Comparison of ENCODE assay signal across 8 cellular contexts in the genomic region with DNA sequence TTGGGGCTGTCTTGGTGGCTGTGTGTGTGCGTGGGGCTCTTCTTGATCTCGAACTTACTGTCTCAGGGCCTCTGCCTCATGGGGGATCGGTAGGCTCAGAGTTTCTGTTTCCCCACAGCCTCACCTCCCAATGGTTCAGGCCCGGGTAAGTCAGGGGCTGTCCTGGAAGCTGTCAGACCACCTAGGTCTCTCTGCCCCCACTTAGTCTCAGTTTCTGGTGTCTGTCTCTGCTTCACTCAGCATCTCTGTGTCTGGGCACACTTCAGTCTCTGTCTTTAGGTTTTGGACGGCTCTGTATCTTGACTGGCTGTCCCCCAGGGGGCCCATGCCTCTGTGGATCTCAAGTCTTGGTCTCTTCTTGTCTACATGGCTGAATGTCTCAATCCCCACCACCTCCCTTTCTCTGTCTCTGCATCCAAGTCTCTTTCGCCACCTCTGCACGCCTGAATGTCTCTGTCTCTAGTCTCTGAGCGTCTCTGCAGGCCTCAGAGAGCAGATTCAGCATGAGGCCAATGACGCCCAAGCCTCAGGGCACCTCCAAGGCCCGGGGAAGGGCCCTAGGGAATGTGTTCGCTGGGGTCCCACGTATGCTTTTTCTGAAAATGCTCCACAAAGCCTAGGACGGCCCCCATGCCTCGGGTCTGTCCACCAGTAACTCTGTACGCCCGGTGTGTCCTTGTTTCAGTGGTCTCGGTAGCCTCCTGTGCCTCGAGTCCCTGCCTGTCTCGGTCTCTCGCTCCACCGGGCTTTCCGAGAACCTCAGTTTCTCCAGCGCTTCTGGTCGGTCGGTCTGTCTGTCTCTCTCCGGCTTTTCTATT. TPM values are rescaled to one million over a fixed set of nuclear protein-coding genes. Genes with fewer than 3 reads are reported as not detected.
DNase-seq lines count a peak whose midpoint lies in the region; ATAC-seq and TF ChIP-seq lines count a peak whose summit lies in the region.

No MANE protein-coding gene starts in this region.

- no peaks in the 10 kb centered on the region for H3K9me3 ChIP-seq in DOHH2 (ENCODE audit: control insufficient read depth, insufficient read depth, low read length)
- H3K9me3 ChIP-seq in body of pancreas = no peaks in the 10 kb centered on the region
- no peaks in the 10 kb centered on the region for H3K9me3 ChIP-seq in lung (ENCODE audit: control insufficient read depth in 2 of 2, insufficient read depth in 1 of 2, low read length in 1 of 2)
- H3K9me3 ChIP-seq in upper lobe of left lung = no peaks in the 10 kb centered on the region

- DNase-seq in LNCaP clone FGC (ENCODE audit: low read depth) = no peak
- DNase-seq in body of pancreas = peak in 1 of 4 donors; percentile 15
- DNase-seq in lung (ENCODE audit: low spot score) = no peak
- no peak for DNase-seq in upper lobe of left lung
- DNase-seq in NCI-H2171 treated with DMSO at 0.1 percent for 48 hours (lab: John Stamatoyannopoulos, UW) = no peak
- DNase-seq in NK-92 treated with Interleukin-12 subunit alpha and Interleukin-12 subunit beta, amount 100 ng/mL, for 24 hours (lab: John Stamatoyannopoulos, UW) = no peak
- no peak for DNase-seq in effector CD8-positive, alpha-beta T cell (lab: John Stamatoyannopoulos, UW)

- intact Hi-C loops in body of pancreas (cut with DNase I) = no loop called here

- H3K9me2 ChIP-seq in DOHH2 (replicated peaks; ENCODE audit: control insufficient read depth, low read length) = no peaks in the 10 kb centered on the region

- no peaks in the 10 kb centered on the region for H4K20me1 ChIP-seq in DOHH2 (ENCODE audit: control insufficient read depth, insufficient read depth, low read depth, low read length)

- H3K27ac ChIP-seq in DOHH2 (ENCODE audit: low read depth, low read length) = no peak overlapping the region
- H3K27ac ChIP-seq in body of pancreas = peak overlapping the region in 3 of 4 donors; percentile 5 to 45 (median 28)
- H3K27ac ChIP-seq in lung (ENCODE audit: low read depth in 1 of 2, low read length in 1 of 2) = peak overlapping the region in 1 of 2 donors; percentile 43
- peak overlapping the region; percentile 44 to 93 (median 76) for H3K27ac ChIP-seq in upper lobe of left lung

- H3K4me1 ChIP-seq in DOHH2 (ENCODE audit: control insufficient read depth, low read length) = peaks cover 30% of the 10 kb centered on the region
- peaks cover 33% of the 10 kb centered on the region for H3K4me1 ChIP-seq in body of pancreas
- peaks cover 0 to 20% of the 10 kb centered on the region in 2 donors for H3K4me1 ChIP-seq in lung (ENCODE audit: control insufficient read depth in 2 of 2, insufficient read depth in 2 of 2, low read length in 2 of 2)
- peaks cover 41 to 58% (median 46%) of the 10 kb centered on the region in 4 donors for H3K4me1 ChIP-seq in upper lobe of left lung

- ATAC-seq in body of pancreas (peak; percentile 15), lung (ENCODE audit: insufficient read depth, low FRiP score) (no peak), upper lobe of left lung (ENCODE audit: low FRiP score in 2 of 2) (no peak)

- peak overlapping the region; percentile 63 for H3K4me3 ChIP-seq in DOHH2 (ENCODE audit: low read length)
- H3K4me3 ChIP-seq in LNCaP clone FGC (ENCODE audit: low read depth, low read length) = peak overlapping the region; percentile 49
- H3K4me3 ChIP-seq in body of pancreas = peak overlapping the region; percentile 14 to 45
- peak overlapping the region; percentile 63 for H3K4me3 ChIP-seq in lung
- H3K4me3 ChIP-seq in upper lobe of left lung = peak overlapping the region; percentile 38 to 79 (median 72)

- 10 to 16% methylated on average over 22 to 26 of the region's 26 CpGs for WGBS in body of pancreas, 2 donors
- WGBS in lung, 2 donors = 5 to 9% methylated on average over 26 of the region's 26 CpGs
- WGBS in upper lobe of left lung, 2 donors = 17 to 19% methylated on average over 26 of the region's 26 CpGs

- TF ChIP-seq POLR2A in body of pancreas (IDR thresholded peaks at IDR 0.05) (no peak), upper lobe of left lung (IDR thresholded peaks at IDR 0.05) (no peak)

- no peaks in the 10 kb centered on the region for H3F3A ChIP-seq in DOHH2 (ENCODE audit: control insufficient read depth, insufficient read depth)

- peak overlapping the region; percentile 66 for H3K4me2 ChIP-seq in DOHH2 (ENCODE audit: low read length)

- H3K36me3 ChIP-seq in DOHH2 (ENCODE audit: control insufficient read depth, low read length) = no peaks in the 10 kb centered on the region
- no peaks in the 10 kb centered on the region for H3K36me3 ChIP-seq in body of pancreas (replicated peaks in 1 of 2; ENCODE audit: insufficient read depth in 1 of 2, low read depth in 2 of 2)
- H3K36me3 ChIP-seq in lung (ENCODE audit: control insufficient read depth in 2 of 2, insufficient read depth in 2 of 2, low read length in 2 of 2) = no peaks in the 10 kb centered on the region
- no peaks in the 10 kb centered on the region for H3K36me3 ChIP-seq in upper lobe of left lung

- no peak for TF ChIP-seq EP300 in upper lobe of left lung (IDR thresholded peaks at IDR 0.05)

- TF ChIP-seq CTCF in DOHH2 (IDR thresholded peaks at IDR 0.05; ENCODE audit: low read depth, low read length, poor library complexity, severe bottlenecking) (no peak), LNCaP clone FGC (IDR thresholded peaks at IDR 0.05; ENCODE audit: control insufficient read depth, extremely low read depth, insufficient read depth) (no peak), body of pancreas (IDR thresholded peaks at IDR 0.05) (no peak), lung (IDR thresholded peaks at IDR 0.05; ENCODE audit: control extremely low read depth, extremely low read depth) (no peak), upper lobe of left lung (IDR thresholded peaks at IDR 0.05) (no peak)

- no peaks in the 10 kb centered on the region for H3K79me2 ChIP-seq in DOHH2 (ENCODE audit: control insufficient read depth, low read length)

- H3K27me3 ChIP-seq in DOHH2 (ENCODE audit: control insufficient read depth, low read length) (peaks cover 22% of the 10 kb centered on the region), body of pancreas (no peaks in the 10 kb centered on the region), lung (ENCODE audit: control insufficient read depth, insufficient read depth) (no peaks in the 10 kb centered on the region), upper lobe of left lung (no peaks in the 10 kb centered on the region)

RNA-seq across cellular contexts. Expression of gene FHL3, which starts 0.8 kb away (rescaled TPM):
- total RNA-seq in body of pancreas (1 to 10 TPM; 7.3 to 7.8 TPM), lung (10 to 100 TPM in 1 of 2 donors, 1 to 10 TPM in 1; 10.0 to 26.0 TPM), upper lobe of left lung (10 to 100 TPM in 5 of 6 donors, 1 to 10 TPM in 1; 9.5 to 25.8 (median 18.6) TPM)
- polyA plus RNA-seq in lung = 10 to 100 TPM; 21.8 to 33.1 TPM

RNA-seq across cellular contexts. Expression of gene UTP11, which starts 8.0 kb away (rescaled TPM):
- total RNA-seq in body of pancreas (10 to 100 TPM; 10.9 to 13.2 TPM), lung (10 to 100 TPM; 27.3 to 31.2 TPM), upper lobe of left lung (10 to 100 TPM in 5 of 6 donors, 1 to 10 TPM in 1; 8.4 to 53.4 (median 25.4) TPM)
- 10 to 100 TPM; 31.0 to 33.7 TPM for polyA plus RNA-seq in lung

RNA-seq across cellular contexts. Expression of gene SF3A3, which starts 14.7 kb away (rescaled TPM):
- 10 to 100 TPM; 22.1 to 54.1 TPM for total RNA-seq in body of pancreas
- total RNA-seq in lung = 10 to 100 TPM; 39.9 to 79.0 TPM
- 10 to 100 TPM; 19.1 to 30.6 TPM for polyA plus RNA-seq in lung
- 10 to 100 TPM; 36.5 to 80.7 (median 42.8) TPM for total RNA-seq in upper lobe of left lung

RNA-seq across cellular contexts. Expression of gene POU3F1, which starts 42.1 kb away (rescaled TPM):
- total RNA-seq in body of pancreas = not detected
- under 1 TPM; 0.15 to 0.20 TPM for total RNA-seq in lung
- under 1 TPM; 0.04 to 0.18 TPM for polyA plus RNA-seq in lung
- total RNA-seq in upper lobe of left lung = 1 to 10 TPM in 1 of 6 donors, under 1 TPM in 1, not detected in 4; 0.40 to 1.0 TPM

RNA-seq across cellular contexts. Expression of gene INPP5B, which starts 57.6 kb away (rescaled TPM):
- total RNA-seq in body of pancreas = 10 to 100 TPM; 11.5 to 13.5 TPM
- total RNA-seq in lung = 10 to 100 TPM; 30.3 to 40.8 TPM
- 10 to 100 TPM in 1 of 2 donors, 1 to 10 TPM in 1; 9.2 to 24.1 TPM for polyA plus RNA-seq in lung
- total RNA-seq in upper lobe of left lung = 100 to 1,000 TPM in 1 of 6 donors, 10 to 100 TPM in 5; 25.8 to 201 (median 44.1) TPM
